8 cellular contexts compared by ENCODE assay signal in genomic region chr15:81336568-81336967, GRCh38. TPM values are rescaled to one million over a fixed set of nuclear protein-coding genes. Genes with fewer than 3 reads are reported as not detected.
DNase-seq lines count a peak whose midpoint lies in the region; ATAC-seq and TF ChIP-seq lines count a peak whose summit lies in the region.

No MANE protein-coding gene starts in this region.

- H3K4me2 ChIP-seq in DOHH2 (ENCODE audit: low read length): no peak overlapping the region

- H3K4me1 ChIP-seq in DOHH2 (ENCODE audit: control insufficient read depth, low read length) (peaks cover 5% of the 10 kb centered on the region; the same call in 1 of the 2 replicates), SJCRH30 (no peaks in the 10 kb centered on the region)

- no peak overlapping the region for H3K27ac ChIP-seq in DOHH2 (ENCODE audit: low read depth, low read length)
- no peak overlapping the region for H3K27ac ChIP-seq in SJCRH30

- no peak overlapping the region for H3K4me3 ChIP-seq in DOHH2 (ENCODE audit: low read length)
- no peak overlapping the region for H3K4me3 ChIP-seq in SJCRH30

- peaks cover 12% of the 10 kb centered on the region for H3K27me3 ChIP-seq in DOHH2 (ENCODE audit: control insufficient read depth, low read length)
- no peaks in the 10 kb centered on the region for H3K27me3 ChIP-seq in SJCRH30

- no peaks in the 10 kb centered on the region for H3F3A ChIP-seq in DOHH2 (ENCODE audit: control insufficient read depth, insufficient read depth)

- TF ChIP-seq CTCF in DOHH2 (IDR thresholded peaks at IDR 0.05; ENCODE audit: low read depth, low read length, poor library complexity, severe bottlenecking): peak; percentile 69

- DNase-seq in activated CD4-positive, alpha-beta T cell treated with anti-CD3 and anti-CD28 coated beads, Interleukin-2, amount 50 U/mL, for 48 hours: peak; percentile 23 to 34
- DNase-seq in lung microvascular endothelial cell (ENCODE audit: low read depth in 2 of 2): peak; percentile 45 to 59
- DNase-seq in ureter (ENCODE audit: low spot score): no peak
- no peak for DNase-seq in NCI-H748 (lab: John Stamatoyannopoulos, UW; ENCODE audit: unreplicated experiment)
- DNase-seq in SJCRH30: no peak
- DNase-seq in DMS79 treated with DMSO at 0.1 percent for 48 hours (lab: John Stamatoyannopoulos, UW): no peak

- H3K9me3 ChIP-seq in DOHH2 (ENCODE audit: control insufficient read depth, insufficient read depth, low read length) (no peaks in the 10 kb centered on the region), SJCRH30 (replicated peaks) (no peaks in the 10 kb centered on the region)

- no peaks in the 10 kb centered on the region for H4K20me1 ChIP-seq in DOHH2 (ENCODE audit: control insufficient read depth, insufficient read depth, low read depth, low read length)

- ATAC-seq in HG03103 (IDR thresholded peaks at IDR 0.05; ENCODE audit: low read depth, unreplicated experiment): peak; percentile 58

- H3K79me2 ChIP-seq in DOHH2 (ENCODE audit: control insufficient read depth, low read length): no peaks in the 10 kb centered on the region

- no peaks in the 10 kb centered on the region for H3K9me2 ChIP-seq in DOHH2 (replicated peaks; ENCODE audit: control insufficient read depth, low read length)

- no peaks in the 10 kb centered on the region for H3K36me3 ChIP-seq in DOHH2 (ENCODE audit: control insufficient read depth, low read length)
- no peaks in the 10 kb centered on the region for H3K36me3 ChIP-seq in SJCRH30

RNA-seq across cellular contexts. Expression of gene STARD5, which starts 12.6 kb away (rescaled TPM):
- 0.87 and 1.6 TPM in 2 replicates for total RNA-seq in lung microvascular endothelial cell
- 17.5 TPM for total RNA-seq in ureter
- 2.5 and 3.8 TPM in 2 replicates for total RNA-seq in SJCRH30 (2014; rRNA removed; shearing (Covaris generic))

RNA-seq across cellular contexts. Expression of gene TMC3, which starts 37.4 kb away (rescaled TPM):
- not detected in 2 replicates for total RNA-seq in lung microvascular endothelial cell
- total RNA-seq in ureter: 1.4 TPM
- total RNA-seq in SJCRH30 (2014; rRNA removed; shearing (Covaris generic)): 0.06 TPM in 1 of 2 replicates, not detected in the other

Comparison
In these comparisons a context has a peak if more than half of its experiments do, and no peak if none do; other contexts are left out.
1. DNase-seq: peak in activated CD4-positive, alpha-beta T cell treated with anti-CD3 and anti-CD28 coated beads, Interleukin-2, amount 50 U/mL, for 48 hours (2 of 2) and lung microvascular endothelial cell (2 of 2); none in ureter (single experiment), NCI-H748 (single experiment), SJCRH30 (0 of 2) and DMS79 treated with DMSO at 0.1 percent for 48 hours (single experiment).